ENCODE assay signal across 16 cellular contexts in genomic region chr14:89198544-89199329, GRCh38.
DNase-seq lines count a peak whose midpoint lies in the region; ATAC-seq and TF ChIP-seq lines count a peak whose summit lies in the region.
"Had no signal": no experiment of that assay in that cellular context is flagged by ENCODE, and none has a peak within 500 bp of the region (broad histone marks: within the 10 kb centered on the region; RNA-seq: fewer than 3 reads in every experiment).

No MANE protein-coding gene starts in this region.

- peaks cover 3% of the 10 kb centered on the region for H3K4me1 ChIP-seq in mesodermal cell (ENCODE audit: control insufficient read depth, insufficient read depth, low read length, poor library complexity, severe bottlenecking)
- no peaks in the 10 kb centered on the region for H3K4me1 ChIP-seq in uterus

- no peak for TF ChIP-seq CTCF in uterus (IDR thresholded peaks at IDR 0.05)

- H3K27ac ChIP-seq in mesodermal cell (ENCODE audit: low read depth, low read length, severe bottlenecking) (peak overlapping the region; percentile 29), uterus (peak overlapping the region in 1 of 2 donors; percentile 21)

- ATAC-seq in Right ventricle myocardium superior (ENCODE audit: poor library complexity), result peak; percentile 28
- ATAC-seq in GM19455 (IDR thresholded peaks at IDR 0.05; ENCODE audit: unreplicated experiment), result no peak
- ATAC-seq: left lobe of liver; stimulated activated effector memory CD8-positive, alpha-beta T cell treated with anti-CD3 and anti-CD28 coated beads, Interleukin-12 subunit alpha, Interleukin-12 subunit beta, amount 100 ng/mL, for 72 hours had no signal

- DNase-seq in Right ventricle myocardium superior (no peak), cardiac septum (ENCODE audit: low spot score) (no peak), cerebellar cortex (ENCODE audit: low spot score) (peak; percentile 67), uterus (peak; percentile 45 to 54), NCI-H2171 treated with DMSO at 0.1 percent for 48 hours (lab: John Stamatoyannopoulos, UW) (no peak), NCI-H446 (lab: John Stamatoyannopoulos, UW) (no peak)
- DNase-seq: activated CD4-positive, alpha-beta memory T cell treated with anti-CD3 and anti-CD28 coated beads, Interleukin-2, amount 10 ng/mL, durations not matched to agents 7 days and 5 days; activated naive CD4-positive, alpha-beta T cell treated with anti-CD3 and anti-CD28 coated beads, Interleukin-2, amount 50 U/mL, for 16 hours; NCI-H146; NCI-H526; posterior cingulate gyrus; stimulated activated CD4-positive, alpha-beta T cell treated with anti-CD3 and anti-CD28 coated beads, Interleukin-4, amount 100 ng/mL, for 1 hour had no signal

- H3K4me3 ChIP-seq in mesodermal cell (ENCODE audit: extremely low read depth, insufficient read depth, low read length, poor library complexity, severe bottlenecking) (no peak overlapping the region), uterus (no peak overlapping the region)

- H3K27me3 ChIP-seq in uterus, result no peaks in the 10 kb centered on the region

- H3K36me3 ChIP-seq in mesodermal cell (ENCODE audit: control insufficient read depth, insufficient read depth, low read length) (peaks cover 19% of the 10 kb centered on the region), uterus (no peaks in the 10 kb centered on the region)

- 70 to 96% methylated on average over 2 to 5 of the region's 12 CpGs for WGBS in mesodermal cell (ENCODE audit: insufficient coverage in 2 of 2), 2 experiments

- H3K9me3 ChIP-seq in mesodermal cell (ENCODE audit: control insufficient read depth, low read length) (no peaks in the 10 kb centered on the region), uterus (no peaks in the 10 kb centered on the region)

- TF ChIP-seq POLR2A in uterus (IDR thresholded peaks at IDR 0.05), result no peak

- intact Hi-C loops in Right ventricle myocardium superior (cut with DNase I) (no loop called here), cardiac septum (cut with DNase I) (no loop called here), uterus (cut with DNase I; ENCODE audit: low total_unique reads) (no loop called here)

Comparison
In these comparisons a context has a peak if more than half of its experiments do, and no peak if none do; other contexts are left out.
1. DNase-seq: peak in cerebellar cortex (single experiment) and uterus (2 of 2); none in Right ventricle myocardium superior (single experiment), cardiac septum (single experiment), NCI-H2171 treated with DMSO at 0.1 percent for 48 hours (single experiment) and NCI-H446 (0 of 2).